1 cellular context compared by ENCODE assay signal in the genomic region with DNA sequence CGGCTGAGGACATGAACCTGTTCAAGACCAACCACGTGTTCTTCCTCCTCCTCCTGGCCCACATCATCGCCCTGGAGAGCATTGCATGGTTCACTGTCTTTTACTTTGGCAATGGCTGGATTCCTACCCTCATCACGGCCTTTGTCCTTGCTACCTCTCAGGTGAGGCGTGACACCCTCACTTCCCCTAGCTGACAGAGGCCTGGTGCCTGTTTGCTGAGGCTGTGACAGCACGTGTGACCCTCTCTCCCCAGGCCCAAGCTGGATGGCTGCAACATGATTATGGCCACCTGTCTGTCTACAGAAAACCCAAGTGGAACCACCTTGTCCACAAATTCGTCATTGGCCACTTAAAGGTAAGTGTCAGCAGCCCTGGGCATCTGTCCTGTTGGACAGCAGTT.
TF ChIP-seq lines count a peak whose summit lies in the region.

No MANE protein-coding gene starts in this region.

TF ChIP-seq in K562, 482 proteins besides CTCF, POLR2A, EP300 and RAD21 (continues in another document):
- TF ChIP-seq ZNF696 (CRISPR knock-in tag; conservative IDR thresholded peaks at IDR 0.05) (no peak), PRPF4 (IDR thresholded peaks at IDR 0.05; ENCODE audit: insufficient read depth, low read depth, low read length, poor library complexity, severe bottlenecking) (no peak), ZFP91 (CRISPR knock-in tag; IDR thresholded peaks at IDR 0.05) (0 out of 2 replicates have a peak, but pooled peaks have one; percentile 30), E2F3 (CRISPR knock-in tag; IDR thresholded peaks at IDR 0.05) (0 out of 2 replicates have a peak, but pooled peaks have one; percentile 6), ARID3B (CRISPR knock-in tag; IDR thresholded peaks at IDR 0.05; ENCODE audit: borderline replicate concordance) (0 out of 2 replicates have a peak, but pooled peaks have one; percentile 17), ZKSCAN1 (IDR thresholded peaks at IDR 0.05; ENCODE audit: low read depth, low read length) (no peak), JUN (IDR thresholded peaks at IDR 0.05; ENCODE audit: borderline replicate concordance, low read depth, low read length) (no peak), JUN (CRISPR knock-in tag; IDR thresholded peaks at IDR 0.05; ENCODE audit: borderline replicate concordance) (no peak), MAZ (CRISPR knock-in tag; conservative IDR thresholded peaks at IDR 0.05 in 1 of 2, IDR thresholded peaks at IDR 0.05 in 1 of 2) (0 out of 4 replicates have a peak, but pooled peaks of 1 of the 2 experiments have one; percentile 18), BRCA1 (IDR thresholded peaks at IDR 0.05) (no peak), BRCA1 (CRISPR knock-in tag; IDR thresholded peaks at IDR 0.05) (no peak), OTX1 (CRISPR knock-in tag; IDR thresholded peaks at IDR 0.05) (no peak), NRF1 (conservative IDR thresholded peaks at IDR 0.05 in 1 of 2, IDR thresholded peaks at IDR 0.05 in 1 of 2) (no peak), CBFB (CRISPR knock-in tag; IDR thresholded peaks at IDR 0.05) (no peak), CCNT2 (IDR thresholded peaks at IDR 0.05; ENCODE audit: borderline replicate concordance, extremely low read depth, insufficient read length, low read depth, low read length) (no peak), RNF219 (CRISPR knock-in tag; IDR thresholded peaks at IDR 0.05) (no peak), RHOXF2B (CRISPR knock-in tag; conservative IDR thresholded peaks at IDR 0.05) (no peak), IFI16 (CRISPR knock-in tag; IDR thresholded peaks at IDR 0.05) (no peak)
- TF ChIP-seq, protein P1, sequence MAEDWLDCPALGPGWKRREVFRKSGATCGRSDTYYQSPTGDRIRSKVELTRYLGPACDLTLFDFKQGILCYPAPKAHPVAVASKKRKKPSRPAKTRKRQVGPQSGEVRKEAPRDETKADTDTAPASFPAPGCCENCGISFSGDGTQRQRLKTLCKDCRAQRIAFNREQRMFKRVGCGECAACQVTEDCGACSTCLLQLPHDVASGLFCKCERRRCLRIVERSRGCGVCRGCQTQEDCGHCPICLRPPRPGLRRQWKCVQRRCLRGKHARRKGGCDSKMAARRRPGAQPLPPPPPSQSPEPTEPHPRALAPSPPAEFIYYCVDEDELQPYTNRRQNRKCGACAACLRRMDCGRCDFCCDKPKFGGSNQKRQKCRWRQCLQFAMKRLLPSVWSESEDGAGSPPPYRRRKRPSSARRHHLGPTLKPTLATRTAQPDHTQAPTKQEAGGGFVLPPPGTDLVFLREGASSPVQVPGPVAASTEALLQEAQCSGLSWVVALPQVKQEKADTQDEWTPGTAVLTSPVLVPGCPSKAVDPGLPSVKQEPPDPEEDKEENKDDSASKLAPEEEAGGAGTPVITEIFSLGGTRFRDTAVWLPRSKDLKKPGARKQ (CRISPR knock-in tag; IDR thresholded peaks at IDR 0.05), result no peak
- TF ChIP-seq, protein P2, sequence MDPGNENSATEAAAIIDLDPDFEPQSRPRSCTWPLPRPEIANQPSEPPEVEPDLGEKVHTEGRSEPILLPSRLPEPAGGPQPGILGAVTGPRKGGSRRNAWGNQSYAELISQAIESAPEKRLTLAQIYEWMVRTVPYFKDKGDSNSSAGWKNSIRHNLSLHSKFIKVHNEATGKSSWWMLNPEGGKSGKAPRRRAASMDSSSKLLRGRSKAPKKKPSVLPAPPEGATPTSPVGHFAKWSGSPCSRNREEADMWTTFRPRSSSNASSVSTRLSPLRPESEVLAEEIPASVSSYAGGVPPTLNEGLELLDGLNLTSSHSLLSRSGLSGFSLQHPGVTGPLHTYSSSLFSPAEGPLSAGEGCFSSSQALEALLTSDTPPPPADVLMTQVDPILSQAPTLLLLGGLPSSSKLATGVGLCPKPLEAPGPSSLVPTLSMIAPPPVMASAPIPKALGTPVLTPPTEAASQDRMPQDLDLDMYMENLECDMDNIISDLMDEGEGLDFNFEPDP (CRISPR knock-in tag; IDR thresholded peaks at IDR 0.05), result no peak
- TF ChIP-seq, protein P3, sequence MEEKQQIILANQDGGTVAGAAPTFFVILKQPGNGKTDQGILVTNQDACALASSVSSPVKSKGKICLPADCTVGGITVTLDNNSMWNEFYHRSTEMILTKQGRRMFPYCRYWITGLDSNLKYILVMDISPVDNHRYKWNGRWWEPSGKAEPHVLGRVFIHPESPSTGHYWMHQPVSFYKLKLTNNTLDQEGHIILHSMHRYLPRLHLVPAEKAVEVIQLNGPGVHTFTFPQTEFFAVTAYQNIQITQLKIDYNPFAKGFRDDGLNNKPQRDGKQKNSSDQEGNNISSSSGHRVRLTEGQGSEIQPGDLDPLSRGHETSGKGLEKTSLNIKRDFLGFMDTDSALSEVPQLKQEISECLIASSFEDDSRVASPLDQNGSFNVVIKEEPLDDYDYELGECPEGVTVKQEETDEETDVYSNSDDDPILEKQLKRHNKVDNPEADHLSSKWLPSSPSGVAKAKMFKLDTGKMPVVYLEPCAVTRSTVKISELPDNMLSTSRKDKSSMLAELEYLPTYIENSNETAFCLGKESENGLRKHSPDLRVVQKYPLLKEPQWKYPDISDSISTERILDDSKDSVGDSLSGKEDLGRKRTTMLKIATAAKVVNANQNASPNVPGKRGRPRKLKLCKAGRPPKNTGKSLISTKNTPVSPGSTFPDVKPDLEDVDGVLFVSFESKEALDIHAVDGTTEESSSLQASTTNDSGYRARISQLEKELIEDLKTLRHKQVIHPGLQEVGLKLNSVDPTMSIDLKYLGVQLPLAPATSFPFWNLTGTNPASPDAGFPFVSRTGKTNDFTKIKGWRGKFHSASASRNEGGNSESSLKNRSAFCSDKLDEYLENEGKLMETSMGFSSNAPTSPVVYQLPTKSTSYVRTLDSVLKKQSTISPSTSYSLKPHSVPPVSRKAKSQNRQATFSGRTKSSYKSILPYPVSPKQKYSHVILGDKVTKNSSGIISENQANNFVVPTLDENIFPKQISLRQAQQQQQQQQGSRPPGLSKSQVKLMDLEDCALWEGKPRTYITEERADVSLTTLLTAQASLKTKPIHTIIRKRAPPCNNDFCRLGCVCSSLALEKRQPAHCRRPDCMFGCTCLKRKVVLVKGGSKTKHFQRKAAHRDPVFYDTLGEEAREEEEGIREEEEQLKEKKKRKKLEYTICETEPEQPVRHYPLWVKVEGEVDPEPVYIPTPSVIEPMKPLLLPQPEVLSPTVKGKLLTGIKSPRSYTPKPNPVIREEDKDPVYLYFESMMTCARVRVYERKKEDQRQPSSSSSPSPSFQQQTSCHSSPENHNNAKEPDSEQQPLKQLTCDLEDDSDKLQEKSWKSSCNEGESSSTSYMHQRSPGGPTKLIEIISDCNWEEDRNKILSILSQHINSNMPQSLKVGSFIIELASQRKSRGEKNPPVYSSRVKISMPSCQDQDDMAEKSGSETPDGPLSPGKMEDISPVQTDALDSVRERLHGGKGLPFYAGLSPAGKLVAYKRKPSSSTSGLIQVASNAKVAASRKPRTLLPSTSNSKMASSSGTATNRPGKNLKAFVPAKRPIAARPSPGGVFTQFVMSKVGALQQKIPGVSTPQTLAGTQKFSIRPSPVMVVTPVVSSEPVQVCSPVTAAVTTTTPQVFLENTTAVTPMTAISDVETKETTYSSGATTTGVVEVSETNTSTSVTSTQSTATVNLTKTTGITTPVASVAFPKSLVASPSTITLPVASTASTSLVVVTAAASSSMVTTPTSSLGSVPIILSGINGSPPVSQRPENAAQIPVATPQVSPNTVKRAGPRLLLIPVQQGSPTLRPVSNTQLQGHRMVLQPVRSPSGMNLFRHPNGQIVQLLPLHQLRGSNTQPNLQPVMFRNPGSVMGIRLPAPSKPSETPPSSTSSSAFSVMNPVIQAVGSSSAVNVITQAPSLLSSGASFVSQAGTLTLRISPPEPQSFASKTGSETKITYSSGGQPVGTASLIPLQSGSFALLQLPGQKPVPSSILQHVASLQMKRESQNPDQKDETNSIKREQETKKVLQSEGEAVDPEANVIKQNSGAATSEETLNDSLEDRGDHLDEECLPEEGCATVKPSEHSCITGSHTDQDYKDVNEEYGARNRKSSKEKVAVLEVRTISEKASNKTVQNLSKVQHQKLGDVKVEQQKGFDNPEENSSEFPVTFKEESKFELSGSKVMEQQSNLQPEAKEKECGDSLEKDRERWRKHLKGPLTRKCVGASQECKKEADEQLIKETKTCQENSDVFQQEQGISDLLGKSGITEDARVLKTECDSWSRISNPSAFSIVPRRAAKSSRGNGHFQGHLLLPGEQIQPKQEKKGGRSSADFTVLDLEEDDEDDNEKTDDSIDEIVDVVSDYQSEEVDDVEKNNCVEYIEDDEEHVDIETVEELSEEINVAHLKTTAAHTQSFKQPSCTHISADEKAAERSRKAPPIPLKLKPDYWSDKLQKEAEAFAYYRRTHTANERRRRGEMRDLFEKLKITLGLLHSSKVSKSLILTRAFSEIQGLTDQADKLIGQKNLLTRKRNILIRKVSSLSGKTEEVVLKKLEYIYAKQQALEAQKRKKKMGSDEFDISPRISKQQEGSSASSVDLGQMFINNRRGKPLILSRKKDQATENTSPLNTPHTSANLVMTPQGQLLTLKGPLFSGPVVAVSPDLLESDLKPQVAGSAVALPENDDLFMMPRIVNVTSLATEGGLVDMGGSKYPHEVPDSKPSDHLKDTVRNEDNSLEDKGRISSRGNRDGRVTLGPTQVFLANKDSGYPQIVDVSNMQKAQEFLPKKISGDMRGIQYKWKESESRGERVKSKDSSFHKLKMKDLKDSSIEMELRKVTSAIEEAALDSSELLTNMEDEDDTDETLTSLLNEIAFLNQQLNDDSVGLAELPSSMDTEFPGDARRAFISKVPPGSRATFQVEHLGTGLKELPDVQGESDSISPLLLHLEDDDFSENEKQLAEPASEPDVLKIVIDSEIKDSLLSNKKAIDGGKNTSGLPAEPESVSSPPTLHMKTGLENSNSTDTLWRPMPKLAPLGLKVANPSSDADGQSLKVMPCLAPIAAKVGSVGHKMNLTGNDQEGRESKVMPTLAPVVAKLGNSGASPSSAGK (IDR thresholded peaks at IDR 0.05), result no peak
- TF ChIP-seq, protein P4, sequence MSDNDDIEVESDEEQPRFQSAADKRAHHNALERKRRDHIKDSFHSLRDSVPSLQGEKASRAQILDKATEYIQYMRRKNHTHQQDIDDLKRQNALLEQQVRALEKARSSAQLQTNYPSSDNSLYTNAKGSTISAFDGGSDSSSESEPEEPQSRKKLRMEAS (CRISPR knock-in tag; IDR thresholded peaks at IDR 0.05), result peak; percentile 34; the same call in 1 of the 2 replicates
